ENCODE assay signal across 8 cellular contexts in genomic region chr22:41688365-41689211, GRCh38. TPM values are rescaled to one million over a fixed set of nuclear protein-coding genes. Genes with fewer than 3 reads are reported as not detected.
DNase-seq lines count a peak whose midpoint lies in the region; ATAC-seq, FAIRE-seq and TF ChIP-seq lines count a peak whose summit lies in the region.

Gene SNU13 (minus strand): TSS chr22:41688867. CDS start chr22:41688796, 71 bp downstream.

- no peaks in the 10 kb centered on the region for H3K36me3 ChIP-seq in pancreas
- peaks cover 0 to 4% of the 10 kb centered on the region in 2 donors for H3K36me3 ChIP-seq in thyroid gland

- H3K9me3 ChIP-seq in pancreas (no peaks in the 10 kb centered on the region), thyroid gland (no peaks in the 10 kb centered on the region)

- FAIRE-seq in pancreas (lab: Jason Lieb, UNC), result peak; percentile 90

- H3K4me3 ChIP-seq in pancreas (peak within 1 kb of the TSS; percentile 71 to 94 (median 83)), thyroid gland (replicated peaks in 1 of 3) (peak within 1 kb of the TSS; percentile 34 to 83 (median 66))

- H3K27ac ChIP-seq in pancreas, result peak within 1 kb of the TSS; percentile 91 to 96 (median 94)
- H3K27ac ChIP-seq in thyroid gland, result peak within 1 kb of the TSS; percentile 94 to 99 (median 96)

- WGBS in pancreas, 2 donors, result 0 to 1% methylated on average over 58 to 62 of the region's 62 CpGs
- 1% methylated on average over 39 to 59 of the region's 62 CpGs for WGBS in thyroid gland, 2 donors

- H3K4me1 ChIP-seq in pancreas, result peaks cover 0 to 9% (median 6%) of the 10 kb centered on the region in 3 donors
- peaks cover 9 to 10% of the 10 kb centered on the region in 2 donors for H3K4me1 ChIP-seq in thyroid gland

- DNase-seq in NCI-H1417 (lab: John Stamatoyannopoulos, UW) (peak; percentile 84 to 91 (median 84)), SW480 (ENCODE audit: low spot score) (peak; percentile 91), Right ventricle myocardium inferior (ENCODE audit: missing footprints) (peak; percentile 97), pancreas (peak; percentile 86 to 95 (median 88)), thyroid gland (peak; percentile 92 to 94)
- peak; percentile 85 for DNase-seq in activated naive CD8-positive, alpha-beta T cell treated with anti-CD3 and anti-CD28 coated beads, Interleukin-2, amount 50 U/mL, for 16 hours (ENCODE audit: low read depth, low spot score)

- intact Hi-C loops in Right ventricle myocardium inferior (cut with DNase I), result loop anchor here (2.0 kb wide), 1 partner anchor 22 kb away; no protein-coding TSS in a partner anchor
- intact Hi-C loops in pancreas (cut with DNase I), result no loop called here
- intact Hi-C loops in thyroid gland (cut with DNase I), result no loop called here

- H3K27me3 ChIP-seq in pancreas (no peaks in the 10 kb centered on the region), thyroid gland (no peaks in the 10 kb centered on the region)

- TF ChIP-seq POLR2A in thyroid gland (IDR thresholded peaks at IDR 0.05), result peak in 1 of 2 donors; percentile 87

- TF ChIP-seq CTCF in GM12873 (IDR thresholded peaks at IDR 0.05; ENCODE audit: insufficient read depth, low read depth, low read length, missing control alignments) (peak; percentile 9), pancreas (IDR thresholded peaks at IDR 0.05) (peak in 1 of 4 donors; percentile 7), thyroid gland (IDR thresholded peaks at IDR 0.05) (peak in 2 of 6 experiments; percentile 7 to 16)

- ATAC-seq in HG02678 (IDR thresholded peaks at IDR 0.05; ENCODE audit: unreplicated experiment) (peak; percentile 89), Right ventricle myocardium inferior (peak; percentile 96), pancreas (peak; percentile 95 to 96 (median 96))

RNA-seq across cellular contexts. Expression of gene SNU13, which starts in this region (rescaled TPM):
- total RNA-seq in Right ventricle myocardium inferior, result 216 TPM
- total RNA-seq in pancreas, result 10 to 100 TPM; 43.5 to 74.1 (median 59.5) TPM
- 10 to 100 TPM; 57.9 to 89.7 TPM for polyA plus RNA-seq in pancreas
- 100 to 1,000 TPM; 127 to 194 (median 176) TPM for total RNA-seq in thyroid gland

Comparison
In these comparisons a context has a peak if more than half of its experiments do, and no peak if none do; other contexts are left out.
1. Peak in every context shown above with its lines: DNase-seq, ATAC-seq, H3K4me3 ChIP-seq and H3K27ac ChIP-seq.